9 cellular contexts compared by ENCODE assay signal in genomic region chr6:166007349-166008263, GRCh38.
DNase-seq lines count a peak whose midpoint lies in the region; ATAC-seq and TF ChIP-seq lines count a peak whose summit lies in the region.
"Had no signal": no experiment of that assay in that cellular context is flagged by ENCODE, and none has a peak within 500 bp of the region (broad histone marks: within the 10 kb centered on the region; RNA-seq: fewer than 3 reads in every experiment).

No MANE protein-coding gene starts in this region.

- H3K4me1 Mint-ChIP-seq in WTC11: peaks cover 29% of the 10 kb centered on the region

- no peaks in the 10 kb centered on the region for H3K36me3 Mint-ChIP-seq in WTC11

- peak overlapping the region in 4 of 10 donors; percentile 8 to 52 (median 44) for H3K4me3 ChIP-seq in heart right ventricle
- peak overlapping the region; percentile 66 for H3K4me3 ChIP-seq in retinal pigment epithelial cell (ENCODE audit: low read length)

- intact Hi-C loops in heart right ventricle (cut with DNase I): loop anchor here in 2 of 10 donors (5.0 to 10.0 kb wide), 2 partner anchors 87 to 90 kb away; no protein-coding TSS in a partner anchor

- H3K4me3 Mint-ChIP-seq in WTC11: peak overlapping the region; percentile 68

- H3K36me3 ChIP-seq in heart right ventricle: no peaks in the 10 kb centered on the region

- POLR2A ChIA-PET in WTC11 (lab: Charles Lee): no interaction called here

- peak overlapping the region in 2 of 10 donors; percentile 84 for H3K27ac ChIP-seq in heart right ventricle

- WGBS in heart right ventricle, 2 donors: 7% methylated on average over 18 of the region's 18 CpGs

- no peaks in the 10 kb centered on the region for H3K9me3 ChIP-seq in heart right ventricle

- H3K9me3 Mint-ChIP-seq in WTC11: no peaks in the 10 kb centered on the region

- peaks cover 92% of the 10 kb centered on the region for H3K27me3 Mint-ChIP-seq in WTC11 (ENCODE audit: low read depth)

- no peak for ATAC-seq in WTC11
- peak in 4 of 8 donors; percentile 30 to 61 (median 47) for ATAC-seq in heart right ventricle

- H3K27ac Mint-ChIP-seq in WTC11: no peak overlapping the region

- DNase-seq in ELF-1 (ENCODE audit: low read depth, low spot score): peak; percentile 23
- DNase-seq in WTC11 (ENCODE audit: low spot score): no peak
- DNase-seq in heart right ventricle: peak; percentile 67 to 75
- DNase-seq in retinal pigment epithelial cell (ENCODE audit: low read depth): peak; percentile 93
- no peak for DNase-seq in NCI-H345 treated with DMSO at 0.1 percent for 48 hours (lab: John Stamatoyannopoulos, UW; ENCODE audit: unreplicated experiment)
- DNase-seq in NCI-H1417 (lab: John Stamatoyannopoulos, UW): no peak
- DNase-seq in NCI-H526 treated with DMSO at 0.1 percent for 48 hours (lab: John Stamatoyannopoulos, UW): no peak
- DNase-seq in A172 (ENCODE audit: low spot score): no peak
- DNase-seq: activated CD4-positive, alpha-beta T cell treated with anti-CD3 and anti-CD28 coated beads for 4 hours had no signal

- peaks cover 4 to 45% (median 28%) of the 10 kb centered on the region in 9 donors for H3K4me1 ChIP-seq in heart right ventricle

- H3K27me3 ChIP-seq in heart right ventricle: peaks cover 5 to 76% (median 73%) of the 10 kb centered on the region in 7 donors

- CTCF ChIA-PET in WTC11 (lab: Charles Lee): interaction anchor here (0.6 to 2.7 kb wide), 4 partner anchors 19 to 148 kb away, joined by 3 to 18 read pairs (median 4); no protein-coding TSS in a partner anchor

- TF ChIP-seq CTCF in WTC11 (IDR thresholded peaks at IDR 0.05) (no peak), heart right ventricle (IDR thresholded peaks at IDR 0.05) (no peak), retinal pigment epithelial cell (conservative IDR thresholded peaks at IDR 0.05; ENCODE audit: low read depth, low read length) (no peak)

TF ChIP-seq in WTC11, 78 proteins besides CTCF, POLR2A, EP300 and RAD21:
- TF ChIP-seq FOXK1 (CRISPR knock-in tag; IDR thresholded peaks at IDR 0.05): no peak
- TF ChIP-seq ESRRA (CRISPR knock-in tag; IDR thresholded peaks at IDR 0.05; ENCODE audit: borderline replicate concordance): no peak

Comparison
In these comparisons a context has a peak if more than half of its experiments do, and no peak if none do; other contexts are left out.
1. DNase-seq: peak in ELF-1 (single experiment), heart right ventricle (2 of 2) and retinal pigment epithelial cell (single experiment); none in WTC11 (single experiment), NCI-H345 treated with DMSO at 0.1 percent for 48 hours (single experiment), NCI-H1417 (0 of 3), NCI-H526 treated with DMSO at 0.1 percent for 48 hours (single experiment) and A172 (single experiment).